ENCODE assay signal across 26 cellular contexts in the genomic region with DNA sequence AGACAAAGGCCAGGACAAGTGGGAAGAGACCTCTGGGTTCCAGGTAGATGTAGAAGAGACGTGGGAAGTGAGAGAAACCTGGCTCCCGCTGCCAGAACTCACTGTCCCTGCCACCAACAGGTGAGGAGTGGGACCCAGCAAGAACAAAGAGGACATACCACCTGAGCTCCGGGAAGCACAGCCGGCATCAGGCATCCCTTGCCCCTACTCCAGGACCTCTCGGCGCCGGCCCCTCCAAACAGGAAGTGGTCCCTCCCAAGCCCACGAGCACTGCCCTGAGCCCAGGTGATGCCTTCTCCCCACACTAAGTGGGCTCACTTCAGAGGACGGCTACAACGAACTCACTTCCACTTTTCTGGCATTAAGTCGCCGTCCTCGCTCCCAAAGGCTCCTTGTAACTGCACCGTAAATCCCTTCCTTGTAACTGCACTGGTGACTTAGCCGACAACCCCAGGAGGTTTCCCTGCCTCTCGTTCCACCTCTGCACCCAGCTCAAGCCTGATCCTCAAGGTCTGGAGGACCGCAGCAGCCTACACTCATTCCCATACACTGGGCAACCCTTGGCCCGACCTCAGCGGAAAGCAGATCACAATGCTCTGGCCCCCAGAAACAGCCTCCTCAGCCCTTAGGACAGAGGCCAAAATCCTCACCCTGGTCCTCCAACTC.
"Had no signal": no experiment of that assay in that cellular context is flagged by ENCODE, and none has a peak within 500 bp of the region (broad histone marks: within the 10 kb centered on the region; RNA-seq: fewer than 3 reads in every experiment).

No MANE protein-coding gene starts in this region.

- ATAC-seq: foreskin keratinocyte; gastroesophageal sphincter; heart left ventricle; mucosa of descending colon; naive thymus-derived CD4-positive, alpha-beta T cell; pancreas had no signal

- H3K27ac ChIP-seq: colonic mucosa, esophagus muscularis mucosa, foreskin keratinocyte, gastroesophageal sphincter, heart left ventricle, pancreas, right lobe of liver, stomach, testis, tibial artery had no signal

- H3K27me3 Mint-ChIP-seq: memory B cell had no signal

- H3K4me3 ChIP-seq: colonic mucosa, esophagus muscularis mucosa, gastroesophageal sphincter, heart left ventricle, lung, mucosa of descending colon, pancreas, right lobe of liver, stomach, testis, tibial artery had no signal

- H3K4me1 ChIP-seq: colonic mucosa, esophagus muscularis mucosa, foreskin keratinocyte, gastroesophageal sphincter, heart left ventricle, pancreas, right lobe of liver, stomach, testis, tibial artery had no signal

- H3K9me3 ChIP-seq: colonic mucosa, esophagus muscularis mucosa, gastroesophageal sphincter, heart left ventricle, mucosa of descending colon, pancreas, right lobe of liver, stomach, testis, tibial artery had no signal

- H3K36me3 ChIP-seq: colonic mucosa, esophagus muscularis mucosa, gastroesophageal sphincter, heart left ventricle, pancreas, right lobe of liver, stomach, tibial artery had no signal

- DNase-seq: colonic mucosa; effector CD8-positive, alpha-beta T cell; foreskin keratinocyte; mucosa of descending colon; naive thymus-derived CD4-positive, alpha-beta T cell; occipital lobe; small intestine; stimulated activated CD4-positive, alpha-beta T cell treated with anti-CD3 and anti-CD28 coated beads, Interleukin-12 subunit alpha, Interleukin-12 subunit beta, amount 100 ng/mL, for 4 hours; stimulated activated CD4-positive, alpha-beta T cell treated with anti-CD3 and anti-CD28 coated beads, Interleukin-1b, Interleukin-23, amount 100 ng/mL, for 48 hours; stimulated activated CD4-positive, alpha-beta T cell treated with anti-CD3 and anti-CD28 coated beads, Interleukin-4, amount 100 ng/mL, for 1 hour; stimulated activated CD8-positive, alpha-beta memory T cell treated with anti-CD3 and anti-CD28 coated beads, Interleukin-4, amount 100 ng/mL, for 48 hours; stimulated activated naive CD4-positive, alpha-beta T cell treated with Interleukin-2 at 50 U/mL for 16 hours; stomach; testis; tibial artery had no signal

- H3K36me3 Mint-ChIP-seq: type B pancreatic cell had no signal

- H3K27ac Mint-ChIP-seq: dendritic cell treated with granulocyte-macrophage colony-stimulating factor and Interleukin-4, amounts not matched to agents 40 ng/mL and 50 ng/mL, for 4 days; memory B cell; naive thymus-derived CD4-positive, alpha-beta T cell; nephron; type B pancreatic cell had no signal

- H3K4me3 Mint-ChIP-seq: central memory CD8-positive, alpha-beta T cell; dendritic cell treated with granulocyte-macrophage colony-stimulating factor and Interleukin-4, amounts not matched to agents 40 ng/mL and 50 ng/mL, for 4 days; memory B cell; naive thymus-derived CD4-positive, alpha-beta T cell; nephron; type B pancreatic cell had no signal

- H3K27me3 ChIP-seq: colonic mucosa, esophagus muscularis mucosa, foreskin keratinocyte, gastroesophageal sphincter, heart left ventricle, pancreas, right lobe of liver, stomach, testis, tibial artery had no signal

- H3K9me3 Mint-ChIP-seq: central memory CD8-positive, alpha-beta T cell; dendritic cell treated with granulocyte-macrophage colony-stimulating factor and Interleukin-4, amounts not matched to agents 40 ng/mL and 50 ng/mL, for 4 days; memory B cell; naive thymus-derived CD4-positive, alpha-beta T cell; nephron; type B pancreatic cell had no signal

- H3K4me1 Mint-ChIP-seq: central memory CD8-positive, alpha-beta T cell; memory B cell; nephron had no signal
